ENCODE assay signal across 10 cellular contexts in the genomic region with DNA sequence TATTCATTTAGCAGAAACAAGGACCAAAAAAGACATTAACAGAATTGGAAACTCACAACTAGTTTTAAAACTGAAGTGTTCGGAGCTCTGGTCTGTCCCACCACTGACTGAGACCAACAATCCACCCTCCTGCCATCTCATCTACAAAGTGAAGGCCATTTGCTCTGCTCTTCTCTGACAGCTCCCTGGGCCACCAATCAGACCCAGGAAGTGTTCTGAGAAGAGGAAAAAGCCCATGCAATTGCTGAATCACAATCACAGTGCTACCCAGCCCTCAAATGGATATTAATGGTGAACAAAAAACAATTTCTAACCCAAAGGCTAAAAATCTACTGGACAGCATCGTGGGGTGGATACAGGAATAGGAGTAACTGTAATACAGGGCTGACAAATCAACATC. TPM values are rescaled to one million over a fixed set of nuclear protein-coding genes. Genes with fewer than 3 reads are reported as not detected.
DNase-seq lines count a peak whose midpoint lies in the region; ATAC-seq, FAIRE-seq and TF ChIP-seq lines count a peak whose summit lies in the region.
"Had no signal": no experiment of that assay in that cellular context is flagged by ENCODE, and none has a peak within 500 bp of the region (broad histone marks: within the 10 kb centered on the region; RNA-seq: fewer than 3 reads in every experiment).

No MANE protein-coding gene starts in this region.

- peaks cover 23% of the 10 kb centered on the region for H3K36me3 Mint-ChIP-seq in natural killer cell

- FAIRE-seq in GM19239 (lab: Jason Lieb, UNC), result no peak

- no peaks in the 10 kb centered on the region for H3K27me3 Mint-ChIP-seq in natural killer cell (ENCODE audit: low read depth in 2 of 2)

- peak overlapping the region; percentile 97; the same call in 1 of the 2 replicates for H3K27ac ChIP-seq in BLaER1
- no peak overlapping the region for H3K27ac ChIP-seq in Karpas-422 (ENCODE audit: low read length)
- H3K27ac ChIP-seq in colonic mucosa, result no peak overlapping the region
- H3K27ac ChIP-seq: body of pancreas had no signal

- TF ChIP-seq CTCF in colonic mucosa (IDR thresholded peaks at IDR 0.05), result no peak
- TF ChIP-seq CTCF in natural killer cell (IDR thresholded peaks at IDR 0.05), result no peak

- peaks cover 66% of the 10 kb centered on the region for H3K36me3 ChIP-seq in BLaER1
- H3K36me3 ChIP-seq in Karpas-422 (ENCODE audit: insufficient read depth, low read length), result peaks cover 44% of the 10 kb centered on the region
- H3K36me3 ChIP-seq in colonic mucosa, result peaks cover 22% of the 10 kb centered on the region

- H3K27me3 ChIP-seq in BLaER1, result no peaks in the 10 kb centered on the region
- no peaks in the 10 kb centered on the region for H3K27me3 ChIP-seq in Karpas-422 (ENCODE audit: low read length)
- no peaks in the 10 kb centered on the region for H3K27me3 ChIP-seq in colonic mucosa
- H3K27me3 ChIP-seq: body of pancreas had no signal

- ATAC-seq in natural killer cell (no peak), HG03095 (IDR thresholded peaks at IDR 0.05; ENCODE audit: unreplicated experiment) (no peak)
- ATAC-seq: body of pancreas had no signal

- H3K79me2 ChIP-seq in Karpas-422 (ENCODE audit: low read length), result peaks cover 29% of the 10 kb centered on the region

- H3K4me2 ChIP-seq in BLaER1, result peak overlapping the region; percentile 93
- peak overlapping the region; percentile 98 for H3K4me2 ChIP-seq in Karpas-422 (ENCODE audit: low read depth, low read length, poor library complexity, severe bottlenecking)

- H3K4me1 Mint-ChIP-seq in natural killer cell, result peaks cover 42 to 45% of the 10 kb centered on the region in 2 donors

- DNase-seq in Karpas-422, result no peak
- DNase-seq in colonic mucosa, result no peak
- DNase-seq in natural killer cell, result no peak
- no peak for DNase-seq in NCI-H1694 treated with DMSO at 0.1 percent for 48 hours (lab: John Stamatoyannopoulos, UW)
- no peak for DNase-seq in stimulated activated CD4-positive, alpha-beta T cell treated with anti-CD3 and anti-CD28 coated beads, Interleukin-15, amount 100 ng/mL, for 24 hours
- no peak for DNase-seq in GM19239 (ENCODE audit: insufficient read length, low spot score)
- DNase-seq: body of pancreas, NCI-H2107 had no signal

- H3K4me3 ChIP-seq in BLaER1 (peak overlapping the region; percentile 88), Karpas-422 (ENCODE audit: low read length) (peak overlapping the region; percentile 83), colonic mucosa (peak overlapping the region; percentile 72)

- H3K4me3 Mint-ChIP-seq in natural killer cell, result peak overlapping the region; percentile 96

- H3K9me3 ChIP-seq in BLaER1 (no peaks in the 10 kb centered on the region), Karpas-422 (ENCODE audit: low read length) (no peaks in the 10 kb centered on the region), colonic mucosa (no peaks in the 10 kb centered on the region)
- H3K9me3 ChIP-seq: body of pancreas had no signal

- H3K4me1 ChIP-seq in BLaER1, result peaks cover 40% of the 10 kb centered on the region
- H3K4me1 ChIP-seq in Karpas-422 (ENCODE audit: low read length), result peaks cover 27% of the 10 kb centered on the region
- H3K4me1 ChIP-seq in colonic mucosa, result peaks cover 7% of the 10 kb centered on the region

- no peaks in the 10 kb centered on the region for H3K9me2 ChIP-seq in Karpas-422 (replicated peaks; ENCODE audit: insufficient read depth, low read length)

- H4K20me1 ChIP-seq in BLaER1 (peaks cover 69% of the 10 kb centered on the region), Karpas-422 (ENCODE audit: insufficient read depth, low read depth, low read length) (peaks cover 40% of the 10 kb centered on the region)

- intact Hi-C loops in colonic mucosa (cut with DNase I) (no loop called here), natural killer cell (cut with micrococcal nuclease) (no loop called here)

- H3K9ac ChIP-seq in BLaER1, result peak overlapping the region; percentile 98
- H3K9ac ChIP-seq in Karpas-422 (ENCODE audit: low read length), result peak overlapping the region; percentile 87
- peak overlapping the region; percentile 45 to 100 for H3K9ac ChIP-seq in colonic mucosa (ENCODE audit: low read depth in 2 of 2, low read length in 2 of 2)

- peak overlapping the region; percentile 99 for H3K27ac Mint-ChIP-seq in natural killer cell

- no peaks in the 10 kb centered on the region for H3K9me3 Mint-ChIP-seq in natural killer cell

- no peak overlapping the region for H2AFZ ChIP-seq in Karpas-422 (ENCODE audit: low read length)

RNA-seq across cellular contexts. Expression of gene RPL23, which starts 2.1 kb away (rescaled TPM):
- 2,394 and 2,712 TPM in 2 replicates for total RNA-seq in Karpas-422 (2014; rRNA removed; shearing (Covaris generic); ENCODE audit: low replicate concordance)
- total RNA-seq in colonic mucosa (100 to 1,000 TPM; 845 to 956 TPM), natural killer cell (100 to 1,000 TPM; 752 to 934 (median 923) TPM)

RNA-seq across cellular contexts. Expression of gene LASP1, which starts 18.4 kb away (rescaled TPM):
- 59.3 and 85.0 TPM in 2 replicates for total RNA-seq in Karpas-422 (2014; rRNA removed; shearing (Covaris generic); ENCODE audit: low replicate concordance)
- total RNA-seq in colonic mucosa (100 to 1,000 TPM; 297 to 330 TPM), natural killer cell (100 to 1,000 TPM; 293 to 363 (median 340) TPM)

RNA-seq across cellular contexts. Expression of gene CWC25, which starts 26.3 kb away (rescaled TPM):
- total RNA-seq in Karpas-422 (2014; rRNA removed; shearing (Covaris generic); ENCODE audit: low replicate concordance), result 11.8 and 12.7 TPM in 2 replicates
- total RNA-seq in colonic mucosa (10 to 100 TPM; 18.7 TPM), natural killer cell (10 to 100 TPM; 63.8 to 79.4 (median 74.4) TPM)

RNA-seq across cellular contexts. Expression of gene PIP4K2B, which starts 52.1 kb away (rescaled TPM):
- 32.0 and 42.7 TPM in 2 replicates for total RNA-seq in Karpas-422 (2014; rRNA removed; shearing (Covaris generic); ENCODE audit: low replicate concordance)
- total RNA-seq in colonic mucosa, result 10 to 100 TPM; 16.8 to 19.6 TPM
- total RNA-seq in natural killer cell, result 10 to 100 TPM; 26.8 to 36.8 (median 36.3) TPM
